Comparison of ENCODE assay signal across 1 cellular context in genomic region chr9:64128572-64128971, GRCh38.
TF ChIP-seq lines count a peak whose summit lies in the region.

No MANE protein-coding gene starts in this region.

TF ChIP-seq in K562, 482 proteins besides CTCF, POLR2A, EP300 and RAD21 (continued from another document):
- TF ChIP-seq MGA (IDR thresholded peaks at IDR 0.05), result peak; percentile 53; the same call in 1 of the 2 replicates
- TF ChIP-seq, protein P1, sequence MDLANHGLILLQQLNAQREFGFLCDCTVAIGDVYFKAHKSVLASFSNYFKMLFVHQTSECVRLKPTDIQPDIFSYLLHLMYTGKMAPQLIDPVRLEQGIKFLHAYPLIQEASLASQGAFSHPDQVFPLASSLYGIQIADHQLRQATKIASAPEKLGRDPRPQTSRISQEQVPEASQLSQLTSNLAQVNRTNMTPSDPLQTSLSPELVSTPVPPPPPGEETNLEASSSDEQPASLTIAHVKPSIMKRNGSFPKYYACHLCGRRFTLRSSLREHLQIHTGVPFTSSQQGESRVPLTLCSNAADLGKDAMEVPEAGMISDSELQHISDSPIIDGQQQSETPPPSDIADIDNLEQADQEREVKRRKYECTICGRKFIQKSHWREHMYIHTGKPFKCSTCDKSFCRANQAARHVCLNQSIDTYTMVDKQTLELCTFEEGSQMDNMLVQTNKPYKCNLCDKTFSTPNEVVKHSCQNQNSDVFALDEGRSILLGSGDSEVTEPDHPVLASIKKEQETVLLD (IDR thresholded peaks at IDR 0.05), result no peak
- no peak for TF ChIP-seq TGIF2 (CRISPR knock-in tag; IDR thresholded peaks at IDR 0.05)
- no peak for TF ChIP-seq RBM17 (IDR thresholded peaks at IDR 0.05; ENCODE audit: borderline replicate concordance, low read depth, low read length)
- TF ChIP-seq, protein P2, sequence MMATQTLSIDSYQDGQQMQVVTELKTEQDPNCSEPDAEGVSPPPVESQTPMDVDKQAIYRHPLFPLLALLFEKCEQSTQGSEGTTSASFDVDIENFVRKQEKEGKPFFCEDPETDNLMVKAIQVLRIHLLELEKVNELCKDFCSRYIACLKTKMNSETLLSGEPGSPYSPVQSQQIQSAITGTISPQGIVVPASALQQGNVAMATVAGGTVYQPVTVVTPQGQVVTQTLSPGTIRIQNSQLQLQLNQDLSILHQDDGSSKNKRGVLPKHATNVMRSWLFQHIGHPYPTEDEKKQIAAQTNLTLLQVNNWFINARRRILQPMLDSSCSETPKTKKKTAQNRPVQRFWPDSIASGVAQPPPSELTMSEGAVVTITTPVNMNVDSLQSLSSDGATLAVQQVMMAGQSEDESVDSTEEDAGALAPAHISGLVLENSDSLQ (IDR thresholded peaks at IDR 0.05), result no peak
- TF ChIP-seq ARID1B (IDR thresholded peaks at IDR 0.05), result peak; percentile 45
- TF ChIP-seq FOXK1 (CRISPR knock-in tag; IDR thresholded peaks at IDR 0.05; ENCODE audit: borderline replicate concordance), result no peak
